13 cellular contexts compared by ENCODE assay signal in the genomic region with DNA sequence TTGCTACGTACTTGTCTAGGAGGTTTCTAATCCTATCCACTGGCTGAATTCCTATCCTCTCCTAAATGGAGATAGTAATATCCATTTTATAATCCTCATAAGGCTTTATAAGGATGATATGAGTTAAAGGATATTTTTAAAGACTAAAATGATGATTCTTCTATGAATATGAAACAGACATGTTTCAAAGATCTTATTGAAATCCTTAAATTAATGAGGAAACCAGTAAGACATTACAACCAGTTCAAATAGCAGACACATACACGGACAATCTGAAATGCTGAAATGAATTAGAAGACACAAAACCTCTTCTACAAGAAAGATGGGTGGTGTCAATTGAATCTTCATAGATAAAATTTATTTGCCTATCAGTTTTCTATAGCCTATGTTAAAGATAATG.
"Had no signal": no experiment of that assay in that cellular context is flagged by ENCODE, and none has a peak within 500 bp of the region (broad histone marks: within the 10 kb centered on the region; RNA-seq: fewer than 3 reads in every experiment).

No MANE protein-coding gene starts in this region.

- DNase-seq: activated CD4-positive, alpha-beta T cell treated with anti-CD3 and anti-CD28 coated beads for 4 hours; activated CD8-positive, alpha-beta T cell treated with anti-CD3 and anti-CD28 coated beads, Interleukin-2, amount 10 ng/mL, durations not matched to agents 7 days and 5 days; activated naive CD4-positive, alpha-beta T cell; activated naive CD8-positive, alpha-beta T cell treated with anti-CD3 and anti-CD28 coated beads, Interleukin-2, amount 50 U/mL, for 24 hours; effector CD8-positive, alpha-beta T cell; naive B cell; psoas muscle; stimulated activated naive CD4-positive, alpha-beta T cell treated with Interleukin-2 at 50 U/mL for 16 hours; WERI-Rb-1 had no signal

- H3K36me3 ChIP-seq: gastroesophageal sphincter, suprapubic skin, WERI-Rb-1 had no signal

- H3K4me3 ChIP-seq: coronary artery, gastroesophageal sphincter, psoas muscle, suprapubic skin had no signal

- H3K4me1 ChIP-seq: gastroesophageal sphincter, psoas muscle had no signal

- H3K4me3 Mint-ChIP-seq: activated CD8-positive, alpha-beta T cell treated with anti-CD3 and anti-CD28 coated beads, Interleukin-2, amount 10 ng/mL, durations not matched to agents 7 days and 5 days; activated naive CD8-positive, alpha-beta T cell treated with anti-CD3 and anti-CD28 coated beads, Interleukin-2, amount 50 U/mL, for 24 hours; activated T-helper 1 cell treated with anti-CD3 and anti-CD28 coated beads, Interleukin-12 subunit alpha, Interleukin-12 subunit beta, Interleukin-2, Interleukin-4 antibody, amounts not matched to agents 30 ng/mL and 10 ng/mL and 1 ng/mL, durations not matched to agents 14 hours and 24 hours and 36 hours; naive B cell had no signal

- H3K27me3 ChIP-seq: gastroesophageal sphincter, suprapubic skin had no signal

- H3K9me3 ChIP-seq: gastroesophageal sphincter, psoas muscle, suprapubic skin had no signal

- H3K27ac Mint-ChIP-seq: activated CD8-positive, alpha-beta T cell treated with anti-CD3 and anti-CD28 coated beads, Interleukin-2, amount 10 ng/mL, durations not matched to agents 7 days and 5 days; activated naive CD8-positive, alpha-beta T cell treated with anti-CD3 and anti-CD28 coated beads, Interleukin-2, amount 50 U/mL, for 24 hours; activated T-helper 1 cell treated with anti-CD3 and anti-CD28 coated beads, Interleukin-12 subunit alpha, Interleukin-12 subunit beta, Interleukin-2, Interleukin-4 antibody, amounts not matched to agents 30 ng/mL and 10 ng/mL and 1 ng/mL, durations not matched to agents 14 hours and 24 hours and 36 hours; naive B cell had no signal

- H3K27me3 Mint-ChIP-seq: activated naive CD8-positive, alpha-beta T cell treated with anti-CD3 and anti-CD28 coated beads, Interleukin-2, amount 50 U/mL, for 24 hours had no signal

- H3K27ac ChIP-seq: coronary artery, gastroesophageal sphincter, psoas muscle, suprapubic skin, WERI-Rb-1 had no signal
